Comparison of ENCODE assay signal across 1 cellular context in genomic region chr19:56142087-56142787, GRCh38.
TF ChIP-seq lines count a peak whose summit lies in the region.

No MANE protein-coding gene starts in this region.

TF ChIP-seq in GM12878, 131 proteins besides CTCF, POLR2A, EP300 and RAD21:
- TF ChIP-seq STAT1 (conservative IDR thresholded peaks at IDR 0.05) (no peak), TARDBP (IDR thresholded peaks at IDR 0.05; ENCODE audit: borderline replicate concordance) (no peak), IKZF2 (IDR thresholded peaks at IDR 0.05) (no peak), MEF2B (IDR thresholded peaks at IDR 0.05; ENCODE audit: partially characterized antibody, poor library complexity, severe bottlenecking) (no peak), MXI1 (IDR thresholded peaks at IDR 0.05; ENCODE audit: low read depth, low read length) (no peak), IRF3 (IDR thresholded peaks at IDR 0.05) (no peak), ZBTB4 (CRISPR knock-in tag; IDR thresholded peaks at IDR 0.05) (no peak), POU2F2 (IDR thresholded peaks at IDR 0.05; ENCODE audit: borderline replicate concordance, low read depth, low read length) (no peak), RBBP5 (conservative IDR thresholded peaks at IDR 0.05) (no peak), NFYA (IDR thresholded peaks at IDR 0.05; ENCODE audit: borderline replicate concordance, low read depth, low read length) (no peak)
